24 cellular contexts compared by ENCODE assay signal in genomic region chr20:61535091-61535490, GRCh38.
"Had no signal": no experiment of that assay in that cellular context is flagged by ENCODE, and none has a peak within 500 bp of the region (broad histone marks: within the 10 kb centered on the region; RNA-seq: fewer than 3 reads in every experiment).

No MANE protein-coding gene starts in this region.

- H3K27me3 ChIP-seq: colonic mucosa, gastrocnemius medialis had no signal

- FAIRE-seq: endometrium, islet of Langerhans, keratinocyte had no signal

- H3K4me1 ChIP-seq: colonic mucosa, esophagus squamous epithelium, gastrocnemius medialis, heart right ventricle, left lung, lower lobe of right lung had no signal

- H3K4me3 ChIP-seq: colonic mucosa, esophagus squamous epithelium, gastrocnemius medialis, heart right ventricle, left lung, lower lobe of right lung, mucosa of descending colon had no signal

- H3K36me3 ChIP-seq: colonic mucosa, esophagus squamous epithelium, gastrocnemius medialis, heart right ventricle, left lung, lower lobe of right lung had no signal

- DNase-seq: colonic mucosa; cortex of kidney; effector CD8-positive, alpha-beta T cell; effector memory CD8-positive, alpha-beta T cell; endodermal cell; erythroblast; esophagus squamous epithelium; foreskin fibroblast; foreskin melanocyte; gastrocnemius medialis; glutamatergic neuron; head of caudate nucleus; heart right ventricle; hippocampal formation; kidney glomerular epithelial cell; left lung; left ventricle myocardium superior; lower lobe of right lung; mesenchymal stem cell had no signal

- H3K9me3 ChIP-seq: colonic mucosa, esophagus squamous epithelium, gastrocnemius medialis, heart right ventricle, lower lobe of right lung, mucosa of descending colon had no signal

- H3K27ac ChIP-seq: colonic mucosa, epithelial cell of prostate, esophagus squamous epithelium, gastrocnemius medialis, heart right ventricle, left lung, lower lobe of right lung had no signal
